Comparison of ENCODE assay signal across 1 cellular context in genomic region chr15:93143186-93143585, GRCh38.
TF ChIP-seq lines count a peak whose summit lies in the region.

No MANE protein-coding gene starts in this region.

TF ChIP-seq in HepG2, 621 proteins besides CTCF, POLR2A, EP300 and RAD21:
- TF ChIP-seq ZNF367 (CRISPR knock-in tag; IDR thresholded peaks at IDR 0.05; ENCODE audit: borderline replicate concordance) (no peak), ZNF446 (CRISPR knock-in tag; IDR thresholded peaks at IDR 0.05) (no peak), KLF6 (CRISPR knock-in tag; IDR thresholded peaks at IDR 0.05) (no peak), FOSL1 (CRISPR knock-in tag; IDR thresholded peaks at IDR 0.05; ENCODE audit: borderline replicate concordance) (no peak), ZNF841 (CRISPR knock-in tag; IDR thresholded peaks at IDR 0.05; ENCODE audit: borderline replicate concordance) (no peak), U2AF1 (optimal IDR thresholded peaks at IDR 0.05; ENCODE audit: low read depth, low read length) (no peak), ZNF230 (CRISPR knock-in tag; IDR thresholded peaks at IDR 0.05) (no peak), DMTF1 (CRISPR knock-in tag; IDR thresholded peaks at IDR 0.05) (no peak), RBAK (CRISPR knock-in tag; IDR thresholded peaks at IDR 0.05) (no peak), ZNF589 (CRISPR knock-in tag; conservative IDR thresholded peaks at IDR 0.05) (no peak), HMG20A (CRISPR knock-in tag; IDR thresholded peaks at IDR 0.05; ENCODE audit: borderline replicate concordance) (no peak), REST (IDR thresholded peaks at IDR 0.05; ENCODE audit: borderline replicate concordance in 1 of 2, low read depth in 1 of 2, low read length in 2 of 2) (no peak), SOX5 (CRISPR knock-in tag; IDR thresholded peaks at IDR 0.05; ENCODE audit: borderline replicate concordance) (no peak), DDIT3 (CRISPR knock-in tag; IDR thresholded peaks at IDR 0.05) (no peak), TRIM22 (IDR thresholded peaks at IDR 0.05) (no peak)
